In the genomic region with DNA sequence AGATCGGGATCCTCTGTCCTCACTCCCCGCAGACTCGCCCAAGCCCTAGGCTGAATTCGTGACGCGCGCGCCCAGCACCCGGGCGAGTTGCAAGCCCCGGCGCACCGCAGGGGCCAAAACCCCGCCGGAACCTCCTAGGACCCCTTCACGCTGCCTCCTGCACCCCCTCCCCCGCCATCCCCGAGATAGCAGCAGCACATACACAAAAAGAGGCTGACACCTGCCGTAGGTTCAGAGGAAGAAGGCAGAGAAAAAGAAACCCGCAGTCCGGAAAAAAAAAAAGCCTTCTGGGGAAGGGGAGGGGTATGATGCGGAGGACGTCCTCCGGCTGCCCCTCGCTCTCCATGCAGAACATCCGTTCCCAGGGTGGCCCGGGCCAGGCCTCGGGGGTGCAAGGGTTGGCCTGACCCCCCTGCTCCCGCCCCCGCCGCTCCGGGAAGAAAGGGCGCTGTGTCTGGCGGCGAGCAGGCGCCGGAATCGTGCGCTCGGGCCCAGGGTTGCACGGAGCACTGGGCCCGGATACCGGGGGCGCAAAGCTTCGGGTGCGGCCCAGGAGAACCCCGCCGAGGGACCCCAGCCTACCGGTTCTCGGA, we compare ENCODE assay signal across 9 cellular contexts. TPM values are rescaled to one million over a fixed set of nuclear protein-coding genes. Genes with fewer than 3 reads are reported as not detected.
A peak's percentile ranks its signal among the peaks of the same experiment; 100 is the strongest.
DNase-seq lines count a peak whose midpoint lies in the region.
"Had no signal": no experiment of that assay in that cellular context is flagged by ENCODE, and none has a peak within 500 bp of the region (broad histone marks: within the 10 kb centered on the region; RNA-seq: fewer than 3 reads in every experiment).

No MANE protein-coding gene starts in this region.

- peaks cover 3% of the 10 kb centered on the region for H3K4me1 Mint-ChIP-seq in activated naive CD4-positive, alpha-beta T cell treated with anti-CD3 and anti-CD28 coated beads for 36 hours (ENCODE audit: low read depth)
- H3K4me1 Mint-ChIP-seq: central memory CD8-positive, alpha-beta T cell had no signal

- no peak for DNase-seq in activated naive CD4-positive, alpha-beta T cell treated with anti-CD3 and anti-CD28 coated beads for 36 hours
- DNase-seq in activated naive CD4-positive, alpha-beta T cell treated with Interleukin-2 at 50 U/mL for 16 hours: no peak
- peak; percentile 64 for DNase-seq in ecto neural progenitor cell (ENCODE audit: low spot score)
- DNase-seq in NAMALWA (ENCODE audit: low spot score): no peak
- no peak for DNase-seq in OCI-M1 (lab: John Stamatoyannopoulos, UW)
- no peak for DNase-seq in NCI-H187 (lab: John Stamatoyannopoulos, UW)

- H3K36me3 ChIP-seq in mesodermal cell (ENCODE audit: control insufficient read depth, insufficient read depth, low read length): no peaks in the 10 kb centered on the region
- no peaks in the 10 kb centered on the region for H3K36me3 ChIP-seq in urinary bladder (ENCODE audit: insufficient read depth)

- H3K4me1 ChIP-seq in mesodermal cell (ENCODE audit: control insufficient read depth, insufficient read depth, low read length, poor library complexity, severe bottlenecking): peaks cover 10% of the 10 kb centered on the region
- H3K4me1 ChIP-seq in urinary bladder (ENCODE audit: insufficient read depth): no peaks in the 10 kb centered on the region

- H3K36me3 Mint-ChIP-seq in activated naive CD4-positive, alpha-beta T cell treated with anti-CD3 and anti-CD28 coated beads for 36 hours (ENCODE audit: low read depth): no peaks in the 10 kb centered on the region

- H3K9me3 Mint-ChIP-seq in activated naive CD4-positive, alpha-beta T cell treated with anti-CD3 and anti-CD28 coated beads for 36 hours: no peaks in the 10 kb centered on the region
- H3K9me3 Mint-ChIP-seq: central memory CD8-positive, alpha-beta T cell had no signal

- no peaks in the 10 kb centered on the region for H3K9me3 ChIP-seq in mesodermal cell (ENCODE audit: control insufficient read depth, low read length)

- H3K4me3 Mint-ChIP-seq in activated naive CD4-positive, alpha-beta T cell treated with anti-CD3 and anti-CD28 coated beads for 36 hours: peak overlapping the region; percentile 21
- H3K4me3 Mint-ChIP-seq: central memory CD8-positive, alpha-beta T cell had no signal

- H3K27me3 Mint-ChIP-seq in activated naive CD4-positive, alpha-beta T cell treated with anti-CD3 and anti-CD28 coated beads for 36 hours (ENCODE audit: low read depth): peaks cover 25% of the 10 kb centered on the region

- 0% methylated on average over 14 to 15 of the region's 50 CpGs for WGBS in mesodermal cell (ENCODE audit: insufficient coverage in 2 of 2), 2 experiments
- under 1% methylated on average over 50 of the region's 50 CpGs for WGBS in urinary bladder

- intact Hi-C loops in activated naive CD4-positive, alpha-beta T cell treated with anti-CD3 and anti-CD28 coated beads for 36 hours (cut with micrococcal nuclease): loop anchor here (5.0 kb wide), 1 partner anchor 204 kb away; no protein-coding TSS in a partner anchor

- H3K27ac ChIP-seq in mesodermal cell (ENCODE audit: low read depth, low read length, severe bottlenecking): peak overlapping the region; percentile 10
- no peak overlapping the region for H3K27ac ChIP-seq in urinary bladder (ENCODE audit: low read depth)

- CTCF ChIA-PET in activated naive CD4-positive, alpha-beta T cell treated with anti-CD3 and anti-CD28 coated beads for 36 hours (lab: Charles Lee): no interaction called here

- no peak overlapping the region for H3K27ac Mint-ChIP-seq in activated naive CD4-positive, alpha-beta T cell treated with anti-CD3 and anti-CD28 coated beads for 36 hours

- H3K4me3 ChIP-seq in mesodermal cell (ENCODE audit: extremely low read depth, insufficient read depth, low read length, poor library complexity, severe bottlenecking): peak overlapping the region; percentile 56
- H3K4me3 ChIP-seq in urinary bladder (ENCODE audit: low read depth, low read length): peak overlapping the region; percentile 51

RNA-seq across cellular contexts. Expression of a gene that starts 2.5 kb away (rescaled TPM):
- not detected for total RNA-seq in activated naive CD4-positive, alpha-beta T cell treated with anti-CD3 and anti-CD28 coated beads for 36 hours
- 8.9 TPM for polyA plus RNA-seq in mesodermal cell (2013, experiment 1 of 2)
- 8.7 TPM for polyA plus RNA-seq in mesodermal cell (2013, experiment 2 of 2)
- total RNA-seq in urinary bladder: 15.7 TPM
- polyA plus RNA-seq in urinary bladder: 5.1 TPM

Comparison
In these comparisons a context has a peak if more than half of its experiments do, and no peak if none do; other contexts are left out.
1. RNA of a gene that starts 2.5 kb away (total RNA-seq): 15.7 TPM in urinary bladder (single experiment); not detected in activated naive CD4-positive, alpha-beta T cell treated with anti-CD3 and anti-CD28 coated beads for 36 hours; every median in the first group is over 10 times any median in the second.